8 cellular contexts compared by ENCODE assay signal in the genomic region with DNA sequence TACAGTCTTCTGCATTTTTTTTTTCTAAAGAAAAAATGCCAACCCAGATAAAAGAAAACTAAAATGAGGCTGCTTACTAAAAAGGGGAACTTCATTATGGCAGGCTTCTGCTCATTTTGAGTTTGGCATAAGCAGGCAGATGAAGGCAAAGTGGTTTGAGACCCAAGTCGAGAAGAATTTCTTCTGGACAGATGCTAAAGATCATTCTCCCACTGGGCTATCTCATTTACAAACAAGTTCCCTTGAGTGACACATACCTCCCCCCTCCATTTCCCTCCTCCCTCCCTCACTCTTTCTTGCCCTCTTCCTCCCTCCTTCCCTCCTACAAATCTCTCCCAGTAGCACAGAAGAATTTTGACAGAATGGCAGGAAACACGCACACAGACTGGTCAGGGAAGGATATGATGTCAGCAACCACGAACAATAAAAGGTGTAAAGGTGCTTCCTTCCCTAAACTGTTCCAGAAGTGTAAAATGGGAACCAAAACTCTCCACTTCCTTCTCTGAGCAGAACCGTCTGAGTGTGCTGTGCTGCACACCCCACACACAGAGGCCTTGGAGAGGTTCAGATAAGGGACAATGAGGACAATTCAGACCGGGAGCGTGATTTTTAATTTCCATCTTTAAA. TPM values are rescaled to one million over a fixed set of nuclear protein-coding genes. Genes with fewer than 3 reads are reported as not detected.
A peak's percentile ranks its signal among the peaks of the same experiment; 100 is the strongest.
DNase-seq lines count a peak whose midpoint lies in the region; ATAC-seq and TF ChIP-seq lines count a peak whose summit lies in the region.

No MANE protein-coding gene starts in this region.

- no peaks in the 10 kb centered on the region for H3K36me3 ChIP-seq in ovary
- no peaks in the 10 kb centered on the region for H3K36me3 ChIP-seq in A673 (ENCODE audit: insufficient read depth, low read length, poor library complexity, severe bottlenecking)

- intact Hi-C loops in ovary (cut with DNase I) (no loop called here), A673 (cut with micrococcal nuclease; ENCODE audit: unreplicated experiment) (no loop called here)

- TF ChIP-seq POLR2A in ovary (IDR thresholded peaks at IDR 0.05) = no peak

- peak overlapping the region; percentile 9 to 48 for H3K27ac ChIP-seq in ovary
- H3K27ac ChIP-seq in A673 (ENCODE audit: low read depth, low read length, poor library complexity, severe bottlenecking) = no peak overlapping the region

- WGBS in ovary, 3 donors = 8 to 20% (median 11%) methylated on average over 6 of the region's 6 CpGs

- TF ChIP-seq CTCF in fibroblast of mammary gland (conservative IDR thresholded peaks at IDR 0.05; ENCODE audit: control insufficient read depth, insufficient read depth, low read depth, low read length) (no peak), ovary (IDR thresholded peaks at IDR 0.05) (no peak), A673 (conservative IDR thresholded peaks at IDR 0.05; ENCODE audit: low read depth, low read length) (no peak)

- peak; percentile 22 for DNase-seq in AG20443 (ENCODE audit: low spot score)
- DNase-seq in fibroblast of mammary gland (ENCODE audit: low read depth) = peak; percentile 60
- DNase-seq in ovary = no peak
- no peak for DNase-seq in NCI-H526 treated with DMSO at 0.1 percent for 48 hours (lab: John Stamatoyannopoulos, UW)
- DNase-seq in A673 (ENCODE audit: low spot score) = no peak

- ATAC-seq in GM19324 (IDR thresholded peaks at IDR 0.05; ENCODE audit: low FRiP score, unreplicated experiment) = peak; percentile 68
- ATAC-seq in HG03159 (IDR thresholded peaks at IDR 0.05; ENCODE audit: unreplicated experiment) = peak; percentile 60
- ATAC-seq in SK-N-SH treated with all-trans-retinoic acid at 6 μM for 48 hours = peak; percentile 72

- H3K4me1 ChIP-seq in ovary (ENCODE audit: insufficient read depth) (peaks cover 10% of the 10 kb centered on the region), A673 (ENCODE audit: insufficient read depth, low read length, poor library complexity, severe bottlenecking) (no peaks in the 10 kb centered on the region)

- H3K4me3 ChIP-seq in fibroblast of mammary gland (ENCODE audit: control insufficient read depth, low read depth, low read length) (no peak overlapping the region), ovary (no peak overlapping the region), A673 (ENCODE audit: low read depth, low read length, poor library complexity, severe bottlenecking) (no peak overlapping the region)

- CTCF ChIA-PET in A673 (lab: Charles Lee) = no interaction called here

- H3K9me3 ChIP-seq in ovary = no peaks in the 10 kb centered on the region
- H3K9me3 ChIP-seq in A673 (ENCODE audit: low read depth, low read length, poor library complexity, severe bottlenecking) = no peaks in the 10 kb centered on the region

- POLR2A ChIA-PET in A673 (lab: Charles Lee; ENCODE audit: low non-redundant PET) = no interaction called here

- H3K27me3 ChIP-seq in ovary (no peaks in the 10 kb centered on the region), A673 (replicated peaks; ENCODE audit: insufficient read depth, low read depth, low read length, poor library complexity) (no peaks in the 10 kb centered on the region)

- peak; percentile 60 for TF ChIP-seq EP300 in ovary (IDR thresholded peaks at IDR 0.05)

- BruUV-seq in A673 (replicated peaks; lab: Mats Ljungman, UMichigan) = no TSS peak

TF ChIP-seq in SK-N-SH treated with all-trans-retinoic acid at 6 μM for 48 hours, 23 proteins besides CTCF, POLR2A, EP300 and RAD21:
- TF ChIP-seq SNAI2 (CRISPR knock-in tag; IDR thresholded peaks at IDR 0.05) = no peak
- TF ChIP-seq, protein P1, sequence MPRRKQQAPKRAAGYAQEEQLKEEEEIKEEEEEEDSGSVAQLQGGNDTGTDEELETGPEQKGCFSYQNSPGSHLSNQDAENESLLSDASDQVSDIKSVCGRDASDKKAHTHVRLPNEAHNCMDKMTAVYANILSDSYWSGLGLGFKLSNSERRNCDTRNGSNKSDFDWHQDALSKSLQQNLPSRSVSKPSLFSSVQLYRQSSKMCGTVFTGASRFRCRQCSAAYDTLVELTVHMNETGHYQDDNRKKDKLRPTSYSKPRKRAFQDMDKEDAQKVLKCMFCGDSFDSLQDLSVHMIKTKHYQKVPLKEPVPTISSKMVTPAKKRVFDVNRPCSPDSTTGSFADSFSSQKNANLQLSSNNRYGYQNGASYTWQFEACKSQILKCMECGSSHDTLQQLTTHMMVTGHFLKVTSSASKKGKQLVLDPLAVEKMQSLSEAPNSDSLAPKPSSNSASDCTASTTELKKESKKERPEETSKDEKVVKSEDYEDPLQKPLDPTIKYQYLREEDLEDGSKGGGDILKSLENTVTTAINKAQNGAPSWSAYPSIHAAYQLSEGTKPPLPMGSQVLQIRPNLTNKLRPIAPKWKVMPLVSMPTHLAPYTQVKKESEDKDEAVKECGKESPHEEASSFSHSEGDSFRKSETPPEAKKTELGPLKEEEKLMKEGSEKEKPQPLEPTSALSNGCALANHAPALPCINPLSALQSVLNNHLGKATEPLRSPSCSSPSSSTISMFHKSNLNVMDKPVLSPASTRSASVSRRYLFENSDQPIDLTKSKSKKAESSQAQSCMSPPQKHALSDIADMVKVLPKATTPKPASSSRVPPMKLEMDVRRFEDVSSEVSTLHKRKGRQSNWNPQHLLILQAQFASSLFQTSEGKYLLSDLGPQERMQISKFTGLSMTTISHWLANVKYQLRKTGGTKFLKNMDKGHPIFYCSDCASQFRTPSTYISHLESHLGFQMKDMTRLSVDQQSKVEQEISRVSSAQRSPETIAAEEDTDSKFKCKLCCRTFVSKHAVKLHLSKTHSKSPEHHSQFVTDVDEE (CRISPR knock-in tag; IDR thresholded peaks at IDR 0.05) = no peak
- no peak for TF ChIP-seq ZNF70 (CRISPR knock-in tag; IDR thresholded peaks at IDR 0.05)
- TF ChIP-seq TCF4 (CRISPR knock-in tag; IDR thresholded peaks at IDR 0.05; ENCODE audit: borderline replicate concordance) = no peak
- no peak for TF ChIP-seq ZFP30 (CRISPR knock-in tag; IDR thresholded peaks at IDR 0.05)
- TF ChIP-seq, protein P2, sequence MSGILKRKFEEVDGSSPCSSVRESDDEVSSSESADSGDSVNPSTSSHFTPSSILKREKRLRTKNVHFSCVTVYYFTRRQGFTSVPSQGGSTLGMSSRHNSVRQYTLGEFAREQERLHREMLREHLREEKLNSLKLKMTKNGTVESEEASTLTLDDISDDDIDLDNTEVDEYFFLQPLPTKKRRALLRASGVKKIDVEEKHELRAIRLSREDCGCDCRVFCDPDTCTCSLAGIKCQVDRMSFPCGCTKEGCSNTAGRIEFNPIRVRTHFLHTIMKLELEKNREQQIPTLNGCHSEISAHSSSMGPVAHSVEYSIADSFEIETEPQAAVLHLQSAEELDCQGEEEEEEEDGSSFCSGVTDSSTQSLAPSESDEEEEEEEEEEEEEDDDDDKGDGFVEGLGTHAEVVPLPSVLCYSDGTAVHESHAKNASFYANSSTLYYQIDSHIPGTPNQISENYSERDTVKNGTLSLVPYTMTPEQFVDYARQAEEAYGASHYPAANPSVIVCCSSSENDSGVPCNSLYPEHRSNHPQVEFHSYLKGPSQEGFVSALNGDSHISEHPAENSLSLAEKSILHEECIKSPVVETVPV (CRISPR knock-in tag; IDR thresholded peaks at IDR 0.05) = no peak
- no peak; the same call in 1 of the 2 replicates for TF ChIP-seq TOX (CRISPR knock-in tag; IDR thresholded peaks at IDR 0.05; ENCODE audit: borderline replicate concordance)
- no peak for TF ChIP-seq ZFP3 (CRISPR knock-in tag; IDR thresholded peaks at IDR 0.05)

RNA-seq across cellular contexts. Expression of a gene that starts 55.9 kb away (rescaled TPM):
- 10 to 100 TPM; 27.2 to 91.4 (median 77.5) TPM for total RNA-seq in ovary
- polyA plus RNA-seq in ovary = 10 to 100 TPM; 27.4 to 73.8 TPM
- 2.0 and 3.6 TPM in 2 replicates for total RNA-seq in A673 (2021)

Comparison
In these comparisons a context has a peak if more than half of its experiments do, and no peak if none do; other contexts are left out.
1. DNase-seq: peak in AG20443 (single experiment) and fibroblast of mammary gland (single experiment); none in ovary (0 of 5), NCI-H526 treated with DMSO at 0.1 percent for 48 hours (single experiment) and A673 (single experiment).
2. Peak in every context shown above with its lines, with median percentiles within 50 percentile points of each other: ATAC-seq.